12 cellular contexts compared by ENCODE assay signal in genomic region chr12:95396849-95397498, GRCh38.
DNase-seq lines count a peak whose midpoint lies in the region; ATAC-seq and TF ChIP-seq lines count a peak whose summit lies in the region.
"Had no signal": no experiment of that assay in that cellular context is flagged by ENCODE, and none has a peak within 500 bp of the region (broad histone marks: within the 10 kb centered on the region; RNA-seq: fewer than 3 reads in every experiment).

No MANE protein-coding gene starts in this region.

- H3K4me3 ChIP-seq in PC-3 (ENCODE audit: low read length) = no peak overlapping the region

- no peaks in the 10 kb centered on the region for H3K9me2 ChIP-seq in PC-3 (replicated peaks; ENCODE audit: low read length)

- peak overlapping the region; percentile 22 for H3K27ac Mint-ChIP-seq in activated naive CD8-positive, alpha-beta T cell treated with anti-CD3 and anti-CD28 coated beads for 36 hours
- H3K27ac Mint-ChIP-seq in activated naive CD8-positive, alpha-beta T cell treated with anti-CD3 and anti-CD28 coated beads, Interleukin-2, amount 50 U/mL, for 24 hours = no peak overlapping the region
- no peak overlapping the region for H3K27ac Mint-ChIP-seq in stimulated activated effector memory CD8-positive, alpha-beta T cell treated with anti-CD3 and anti-CD28 coated beads, Interleukin-12 subunit alpha, Interleukin-12 subunit beta, amount 100 ng/mL, for 72 hours
- H3K27ac Mint-ChIP-seq: T-helper 1 cell treated with Interleukin-12 subunit alpha and Interleukin-12 subunit beta and Interleukin-4 antibody, amounts not matched to agents 30 μg/mL and 1 μg/mL, for 36 hours had no signal

- H3K27me3 ChIP-seq in PC-3 (ENCODE audit: low read length) = no peaks in the 10 kb centered on the region

- H3K27ac ChIP-seq in PC-3 (ENCODE audit: low read length) = no peak overlapping the region

- POLR2A ChIA-PET in PC-3 (lab: Charles Lee; ENCODE audit: unreplicated experiment) = no interaction called here

- H3F3A ChIP-seq in PC-3 (ENCODE audit: low read length, unreplicated experiment) = no peaks in the 10 kb centered on the region

- no peak overlapping the region for H3K9ac ChIP-seq in PC-3 (ENCODE audit: low read length)

- intact Hi-C loops in PC-3 (cut with micrococcal nuclease) = no loop called here

- peaks cover 13% of the 10 kb centered on the region for H3K27me3 Mint-ChIP-seq in activated naive CD8-positive, alpha-beta T cell treated with anti-CD3 and anti-CD28 coated beads for 36 hours
- H3K27me3 Mint-ChIP-seq in activated naive CD8-positive, alpha-beta T cell treated with anti-CD3 and anti-CD28 coated beads, Interleukin-2, amount 50 U/mL, for 24 hours = peaks cover 20% of the 10 kb centered on the region

- BruUV-seq in PC-3 (replicated peaks; lab: Mats Ljungman, UMichigan) = no TSS peak

- no peak for ATAC-seq in activated naive CD8-positive, alpha-beta T cell treated with anti-CD3 and anti-CD28 coated beads, Interleukin-2, amount 50 U/mL, for 24 hours
- ATAC-seq in PC-3 (peak; percentile 27; the same call in 1 of the 2 replicates), HG02623 (IDR thresholded peaks at IDR 0.05; ENCODE audit: unreplicated experiment) (no peak)
- ATAC-seq in stimulated activated effector memory CD8-positive, alpha-beta T cell treated with anti-CD3 and anti-CD28 coated beads, Interleukin-12 subunit alpha, Interleukin-12 subunit beta, amount 100 ng/mL, for 72 hours = peak; percentile 39

- peaks cover 4% of the 10 kb centered on the region for H3K36me3 Mint-ChIP-seq in activated naive CD8-positive, alpha-beta T cell treated with anti-CD3 and anti-CD28 coated beads for 36 hours
- H3K36me3 Mint-ChIP-seq in activated naive CD8-positive, alpha-beta T cell treated with anti-CD3 and anti-CD28 coated beads, Interleukin-2, amount 50 U/mL, for 24 hours (ENCODE audit: low read depth) = peaks cover 3% of the 10 kb centered on the region
- no peaks in the 10 kb centered on the region for H3K36me3 Mint-ChIP-seq in stimulated activated effector memory CD8-positive, alpha-beta T cell treated with anti-CD3 and anti-CD28 coated beads, Interleukin-12 subunit alpha, Interleukin-12 subunit beta, amount 100 ng/mL, for 72 hours

- no peaks in the 10 kb centered on the region for H3K79me2 ChIP-seq in PC-3 (ENCODE audit: low read length)

- TF ChIP-seq CTCF in PC-3 (conservative IDR thresholded peaks at IDR 0.05; ENCODE audit: low read depth, low read length) (no peak), GM20000 (IDR thresholded peaks at IDR 0.05; ENCODE audit: extremely low read depth, missing control alignments) (no peak)

- H3K9me3 Mint-ChIP-seq in activated naive CD8-positive, alpha-beta T cell treated with anti-CD3 and anti-CD28 coated beads for 36 hours = peaks cover 8% of the 10 kb centered on the region
- H3K9me3 Mint-ChIP-seq in activated naive CD8-positive, alpha-beta T cell treated with anti-CD3 and anti-CD28 coated beads, Interleukin-2, amount 50 U/mL, for 24 hours = peaks cover 10% of the 10 kb centered on the region
- H3K9me3 Mint-ChIP-seq in stimulated activated effector memory CD8-positive, alpha-beta T cell treated with anti-CD3 and anti-CD28 coated beads, Interleukin-12 subunit alpha, Interleukin-12 subunit beta, amount 100 ng/mL, for 72 hours = peaks cover 3% of the 10 kb centered on the region

- peaks cover 7% of the 10 kb centered on the region for H3K4me1 Mint-ChIP-seq in activated naive CD8-positive, alpha-beta T cell treated with anti-CD3 and anti-CD28 coated beads for 36 hours
- peaks cover 3% of the 10 kb centered on the region for H3K4me1 Mint-ChIP-seq in activated naive CD8-positive, alpha-beta T cell treated with anti-CD3 and anti-CD28 coated beads, Interleukin-2, amount 50 U/mL, for 24 hours
- H3K4me1 Mint-ChIP-seq in stimulated activated effector memory CD8-positive, alpha-beta T cell treated with anti-CD3 and anti-CD28 coated beads, Interleukin-12 subunit alpha, Interleukin-12 subunit beta, amount 100 ng/mL, for 72 hours = no peaks in the 10 kb centered on the region

- H3K4me3 Mint-ChIP-seq in activated naive CD8-positive, alpha-beta T cell treated with anti-CD3 and anti-CD28 coated beads for 36 hours = no peak overlapping the region
- H3K4me3 Mint-ChIP-seq in activated naive CD8-positive, alpha-beta T cell treated with anti-CD3 and anti-CD28 coated beads, Interleukin-2, amount 50 U/mL, for 24 hours = no peak overlapping the region
- no peak overlapping the region for H3K4me3 Mint-ChIP-seq in stimulated activated effector memory CD8-positive, alpha-beta T cell treated with anti-CD3 and anti-CD28 coated beads, Interleukin-12 subunit alpha, Interleukin-12 subunit beta, amount 100 ng/mL, for 72 hours
- H3K4me3 Mint-ChIP-seq: T-helper 1 cell treated with Interleukin-12 subunit alpha and Interleukin-12 subunit beta and Interleukin-4 antibody, amounts not matched to agents 30 μg/mL and 1 μg/mL, for 36 hours had no signal

- H3K4me2 ChIP-seq in PC-3 (ENCODE audit: low read length) = peak overlapping the region; percentile 21; the same call in 1 of the 2 replicates

- no peaks in the 10 kb centered on the region for H4K20me1 ChIP-seq in PC-3 (ENCODE audit: low read length)

- H3K36me3 ChIP-seq in PC-3 (ENCODE audit: low read depth, low read length) = peaks cover 7% of the 10 kb centered on the region; the same call in 1 of the 2 replicates

- H2AFZ ChIP-seq in PC-3 (ENCODE audit: low read length) = peak overlapping the region; percentile 24; the same call in 1 of the 2 replicates

- peaks cover 14% of the 10 kb centered on the region for H3K4me1 ChIP-seq in PC-3 (ENCODE audit: insufficient read depth, low read length)

- DNase-seq in activated naive CD8-positive, alpha-beta T cell treated with anti-CD3 and anti-CD28 coated beads for 36 hours = no peak
- DNase-seq in activated naive CD8-positive, alpha-beta T cell treated with anti-CD3 and anti-CD28 coated beads, Interleukin-2, amount 50 U/mL, for 24 hours = no peak
- peak; percentile 78 for DNase-seq in PC-3
- peak; percentile 86 for DNase-seq in fibroblast of peridontal ligament (ENCODE audit: extremely low read depth)
- no peak for DNase-seq in stimulated activated effector memory CD8-positive, alpha-beta T cell treated with anti-CD3 and anti-CD28 coated beads, Interleukin-12 subunit alpha, Interleukin-12 subunit beta, amount 100 ng/mL, for 72 hours (ENCODE audit: low spot score in 2 of 2)
- DNase-seq in NCI-H146 (lab: John Stamatoyannopoulos, UW) = no peak
- DNase-seq in GM20000 (ENCODE audit: low spot score) = no peak
- DNase-seq: C1 segment of cervical spinal cord, GF-D8, NCI-H82 had no signal

- CTCF ChIA-PET in PC-3 (lab: Charles Lee) = no interaction called here

- peaks cover 9% of the 10 kb centered on the region; the same call in 1 of the 2 replicates for H3K9me3 ChIP-seq in PC-3 (ENCODE audit: low read length)

Comparison
In these comparisons a context has a peak if more than half of its experiments do, and no peak if none do; other contexts are left out.
1. DNase-seq: peak in PC-3 (single experiment) and fibroblast of peridontal ligament (single experiment); none in activated naive CD8-positive, alpha-beta T cell treated with anti-CD3 and anti-CD28 coated beads for 36 hours (single experiment), activated naive CD8-positive, alpha-beta T cell treated with anti-CD3 and anti-CD28 coated beads, Interleukin-2, amount 50 U/mL, for 24 hours (single experiment), stimulated activated effector memory CD8-positive, alpha-beta T cell treated with anti-CD3 and anti-CD28 coated beads, Interleukin-12 subunit alpha, Interleukin-12 subunit beta, amount 100 ng/mL, for 72 hours (0 of 2), NCI-H146 (single experiment) and GM20000 (single experiment).
2. ATAC-seq: peak in PC-3 (single experiment) and stimulated activated effector memory CD8-positive, alpha-beta T cell treated with anti-CD3 and anti-CD28 coated beads, Interleukin-12 subunit alpha, Interleukin-12 subunit beta, amount 100 ng/mL, for 72 hours (single experiment); none in activated naive CD8-positive, alpha-beta T cell treated with anti-CD3 and anti-CD28 coated beads, Interleukin-2, amount 50 U/mL, for 24 hours (single experiment) and HG02623 (single experiment).